ENCODE assay signal across 10 cellular contexts in genomic region chr2:147082850-147083522, GRCh38.
DNase-seq lines count a peak whose midpoint lies in the region; ATAC-seq, FAIRE-seq and TF ChIP-seq lines count a peak whose summit lies in the region.
"Had no signal": no experiment of that assay in that cellular context is flagged by ENCODE, and none has a peak within 500 bp of the region (broad histone marks: within the 10 kb centered on the region; RNA-seq: fewer than 3 reads in every experiment).

No MANE protein-coding gene starts in this region.

- FAIRE-seq in small intestine (lab: Jason Lieb, UNC) = no peak

- no peaks in the 10 kb centered on the region for H4K20me1 ChIP-seq in hepatocyte (ENCODE audit: insufficient read depth, poor library complexity, severe bottlenecking)
- H4K20me1 ChIP-seq: BLaER1 treated with 17β-estradiol and CSF1 and Interleukin-3, amounts not matched to agents 10 nM and 100 nM had no signal

- DNase-seq in NCI-H1436 (lab: John Stamatoyannopoulos, UW) (peak; percentile 53), NCI-H1436 treated with DMSO at 0.1 percent for 48 hours (lab: John Stamatoyannopoulos, UW) (no peak), LHCN-M2 (ENCODE audit: low read depth) (peak; percentile 78), SJCRH30 (peak; percentile 63 to 84), anterior cingulate cortex (lab: John Stamatoyannopoulos, UW) (peak in 42 of 58 donors; percentile 1 to 67 (median 22)), hepatocyte (ENCODE audit: low spot score) (peak; percentile 67), small intestine (peak; percentile 78)

- H3K27ac ChIP-seq in SJCRH30 (no peak overlapping the region), hepatocyte (no peak overlapping the region), small intestine (ENCODE audit: low read depth in 1 of 2, low read length in 1 of 2) (no peak overlapping the region)
- H3K27ac ChIP-seq: BLaER1 treated with 17β-estradiol and CSF1 and Interleukin-3, amounts not matched to agents 10 nM and 100 nM; neutrophil had no signal

- H3K4me1 ChIP-seq in SJCRH30 = peaks cover 10% of the 10 kb centered on the region
- H3K4me1 ChIP-seq in hepatocyte (ENCODE audit: insufficient read depth) = no peaks in the 10 kb centered on the region
- H3K4me1 ChIP-seq in small intestine (ENCODE audit: control insufficient read depth in 2 of 2, insufficient read depth in 1 of 2, low read depth in 1 of 2, low read length in 1 of 2) = no peaks in the 10 kb centered on the region

- no peak overlapping the region for H2AFZ ChIP-seq in hepatocyte

- H3K4me2 ChIP-seq in hepatocyte = no peak overlapping the region

- H3K36me3 ChIP-seq in SJCRH30 (no peaks in the 10 kb centered on the region), hepatocyte (replicated peaks; ENCODE audit: insufficient read depth, low read depth) (no peaks in the 10 kb centered on the region), small intestine (ENCODE audit: control insufficient read depth in 2 of 2, insufficient read depth in 2 of 2, low read length in 2 of 2) (no peaks in the 10 kb centered on the region)
- H3K36me3 ChIP-seq: BLaER1 treated with 17β-estradiol and CSF1 and Interleukin-3, amounts not matched to agents 10 nM and 100 nM; neutrophil had no signal

- no peaks in the 10 kb centered on the region for H3K9me2 ChIP-seq in hepatocyte (replicated peaks; ENCODE audit: insufficient read depth)

- no peaks in the 10 kb centered on the region for H3K27me3 ChIP-seq in SJCRH30
- H3K27me3 ChIP-seq in hepatocyte = no peaks in the 10 kb centered on the region
- no peaks in the 10 kb centered on the region for H3K27me3 ChIP-seq in small intestine (ENCODE audit: control insufficient read depth in 2 of 2, insufficient read depth in 2 of 2, low read length in 2 of 2)
- H3K27me3 ChIP-seq: BLaER1 treated with 17β-estradiol and CSF1 and Interleukin-3, amounts not matched to agents 10 nM and 100 nM; neutrophil had no signal

- no peaks in the 10 kb centered on the region for H3K9me3 ChIP-seq in SJCRH30 (replicated peaks)
- H3K9me3 ChIP-seq in hepatocyte (ENCODE audit: low read depth) = no peaks in the 10 kb centered on the region
- H3K9me3 ChIP-seq in small intestine (ENCODE audit: control insufficient read depth, low read depth) = no peaks in the 10 kb centered on the region
- H3K9me3 ChIP-seq: BLaER1 treated with 17β-estradiol and CSF1 and Interleukin-3, amounts not matched to agents 10 nM and 100 nM; neutrophil had no signal

- H3K4me3 ChIP-seq in SJCRH30 (no peak overlapping the region), hepatocyte (no peak overlapping the region), small intestine (ENCODE audit: low read depth in 1 of 2, low read length in 2 of 2) (no peak overlapping the region)
- H3K4me3 ChIP-seq: BLaER1 treated with 17β-estradiol and CSF1 and Interleukin-3, amounts not matched to agents 10 nM and 100 nM had no signal

- H3K79me2 ChIP-seq in hepatocyte = no peaks in the 10 kb centered on the region

- WGBS in hepatocyte (ENCODE audit: low lambda C conversion rate, missing lambda C conversion rate) = 65% methylated on average over 3 of the region's 3 CpGs
- WGBS in small intestine, 3 donors = 57 to 67% (median 64%) methylated on average over 3 of the region's 3 CpGs

- peak; percentile 72 for ATAC-seq in GM21825 (IDR thresholded peaks at IDR 0.05; ENCODE audit: unreplicated experiment)

- peak; percentile 84 for TF ChIP-seq CTCF in hepatocyte (IDR thresholded peaks at IDR 0.05; ENCODE audit: poor library complexity)
